31 cellular contexts compared by ENCODE assay signal in the genomic region with DNA sequence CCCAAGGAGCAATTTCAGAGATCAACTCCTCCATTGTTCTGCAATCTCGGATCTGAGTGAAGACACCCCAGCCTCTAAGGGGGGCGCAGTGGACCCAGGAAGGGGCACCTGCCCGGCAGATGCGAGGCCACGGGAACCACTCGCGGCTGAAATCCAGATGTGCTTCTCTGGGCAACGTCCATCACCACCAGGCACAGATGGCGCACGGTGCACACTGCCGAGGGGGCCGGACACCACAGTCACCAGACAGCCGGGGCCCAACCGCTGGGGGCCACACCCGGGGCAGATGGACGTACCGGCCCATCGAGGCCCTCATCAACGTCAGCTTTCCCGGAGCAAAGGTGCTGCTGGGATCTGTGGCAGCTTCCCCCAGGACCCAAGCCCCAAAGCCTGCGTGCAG. TPM values are rescaled to one million over a fixed set of nuclear protein-coding genes. Genes with fewer than 3 reads are reported as not detected.
"Had no signal": no experiment of that assay in that cellular context is flagged by ENCODE, and none has a peak within 500 bp of the region (broad histone marks: within the 10 kb centered on the region; RNA-seq: fewer than 3 reads in every experiment).

No MANE protein-coding gene starts in this region.

- H3K36me3 ChIP-seq: colonic mucosa, esophagus squamous epithelium, gastrocnemius medialis, heart right ventricle, left lung, lower lobe of right lung had no signal

- H3K9me3 ChIP-seq: colonic mucosa, esophagus squamous epithelium, gastrocnemius medialis, heart right ventricle, left lung, lower lobe of right lung, mucosa of descending colon had no signal

- ATAC-seq: effector memory CD8-positive, alpha-beta T cell; esophagus mucosa; gastrocnemius medialis; heart right ventricle; left cardiac atrium; left lung; left ventricle myocardium superior; lower lobe of right lung; mucosa of descending colon had no signal

- DNase-seq: colonic mucosa; cortex of kidney; effector CD8-positive, alpha-beta T cell; effector memory CD8-positive, alpha-beta T cell; endodermal cell; erythroblast; esophagus squamous epithelium; foreskin fibroblast; foreskin melanocyte; gastrocnemius medialis; glutamatergic neuron; heart right ventricle; hippocampal formation; left cardiac atrium; left lung; left ventricle myocardium superior; lower lobe of right lung; mesenchymal stem cell; mucosa of descending colon; naive B cell had no signal

- H3K27me3 ChIP-seq: colonic mucosa had no signal

- H3K27ac ChIP-seq: colonic mucosa, epithelial cell of prostate, esophagus squamous epithelium, gastrocnemius medialis, heart right ventricle, left lung, lower lobe of right lung had no signal

- H3K4me3 ChIP-seq: colonic mucosa, esophagus squamous epithelium, gastrocnemius medialis, heart right ventricle, left lung, lower lobe of right lung, mucosa of descending colon had no signal

- FAIRE-seq: endometrium, islet of Langerhans, keratinocyte had no signal

- H3K4me1 ChIP-seq: colonic mucosa, esophagus squamous epithelium, gastrocnemius medialis, heart right ventricle, left lung, lower lobe of right lung had no signal

RNA-seq across cellular contexts. Expression of a gene that starts 16.9 kb away (rescaled TPM):
- total RNA-seq: colonic mucosa, dermis microvascular lymphatic vessel endothelial cell, esophagus mucosa, esophagus squamous epithelium, gastrocnemius medialis, glomerular endothelial cell, kidney epithelial cell, left ventricle myocardium superior, lower leg skin, mesenteric fat pad, mesothelial cell of epicardium had no signal
- polyA plus RNA-seq: keratinocyte had no signal
